In genomic region chr19:39518458-39518857, GRCh38 we compare ENCODE assay signal across 33 cellular contexts. TPM values are rescaled to one million over a fixed set of nuclear protein-coding genes. Genes with fewer than 3 reads are reported as not detected.
DNase-seq lines count a peak whose midpoint lies in the region; TF ChIP-seq lines count a peak whose summit lies in the region.
"Had no signal": no experiment of that assay in that cellular context is flagged by ENCODE, and none has a peak within 500 bp of the region (broad histone marks: within the 10 kb centered on the region; RNA-seq: fewer than 3 reads in every experiment).

No MANE protein-coding gene starts in this region.

- peak; percentile 71 for DNase-seq in H9
- no peak for DNase-seq in NT2/D1 (ENCODE audit: low read depth, low spot score)
- no peak for DNase-seq in trophoblast cell
- DNase-seq in NCI-H345 treated with DMSO at 0.1 percent for 48 hours (lab: John Stamatoyannopoulos, UW; ENCODE audit: unreplicated experiment): no peak
- no peak for DNase-seq in activated naive CD4-positive, alpha-beta T cell treated with anti-CD3 and anti-CD28 coated beads for 36 hours
- DNase-seq in osteoblast (ENCODE audit: insufficient read length, low spot score, missing footprints): no peak
- DNase-seq in EL: no peak
- DNase-seq: activated CD4-positive, alpha-beta T cell treated with anti-CD3 and anti-CD28 coated beads, Interleukin-2, amount 10 ng/mL, durations not matched to agents 24 days and 14 days; activated gamma-delta T cell treated with Interleukin-2 at 50 U/mL for 16 hours; activated T-cell treated with anti-CD3 and anti-CD28 coated beads, Interleukin-2, amount 50 U/mL, for 4 hours; CD4-positive, alpha-beta T cell; DMS 273 treated with DMSO at 0.1 percent for 48 hours; foreskin keratinocyte; GF-D8; heart right ventricle; NCI-H1092 treated with DMSO at 0.1 percent for 48 hours; NCI-H187; NCI-H2171 treated with DMSO at 0.1 percent for 48 hours; psoas muscle; SHP77; stimulated activated CD4-positive, alpha-beta T cell treated with anti-CD3 and anti-CD28 coated beads, Interleukin-15, amount 100 ng/mL, for 24 hours; stimulated activated naive CD4-positive, alpha-beta T cell had no signal

- CTCF ChIA-PET in activated naive CD4-positive, alpha-beta T cell treated with anti-CD3 and anti-CD28 coated beads for 36 hours (lab: Charles Lee): interaction anchor here (1.3 kb wide), 2 partner anchors 14 to 44 kb away, joined by 3 to 4 read pairs; partner anchors contain the start of gene EID2B

- peaks cover 4% of the 10 kb centered on the region for H3K79me1 ChIP-seq in H9 (ENCODE audit: insufficient read depth, low read depth, low read length, poor library complexity, severe bottlenecking)
- peaks cover 18% of the 10 kb centered on the region for H3K79me1 ChIP-seq in trophoblast cell (ENCODE audit: low read length)

- H3K18ac ChIP-seq in H9 (ENCODE audit: insufficient read length, low read depth, low read length) (no peak overlapping the region), trophoblast cell (ENCODE audit: low read length) (no peak overlapping the region)

- H3K27me3 Mint-ChIP-seq in H9 (ENCODE audit: low read depth): peaks cover 29% of the 10 kb centered on the region
- peaks cover 29% of the 10 kb centered on the region for H3K27me3 Mint-ChIP-seq in activated naive CD4-positive, alpha-beta T cell treated with anti-CD3 and anti-CD28 coated beads for 36 hours (ENCODE audit: low read depth)

- no peak overlapping the region for H4K12ac ChIP-seq in trophoblast cell (ENCODE audit: low read depth, low read length)

- H3K14ac ChIP-seq in H9 (ENCODE audit: insufficient read depth, low read length) (no peak overlapping the region), trophoblast cell (ENCODE audit: low read length) (peak overlapping the region; percentile 40)

- no peak overlapping the region for H2BK20ac ChIP-seq in H9 (ENCODE audit: low read depth, low read length, poor library complexity, severe bottlenecking)

- no peak overlapping the region for H3K23ac ChIP-seq in H9 (ENCODE audit: insufficient read length, low read depth, low read length)
- no peak overlapping the region for H3K23ac ChIP-seq in trophoblast cell (ENCODE audit: low read length)

- H3K27ac ChIP-seq in H9 (ENCODE audit: insufficient read length, low read depth, low read length) (no peak overlapping the region), trophoblast cell (ENCODE audit: low read depth, low read length) (peak overlapping the region; percentile 36), osteoblast (ENCODE audit: low read depth, low read length) (no peak overlapping the region)
- H3K27ac ChIP-seq: esophagus muscularis mucosa, foreskin keratinocyte, heart right ventricle, neutrophil, psoas muscle, VCaP had no signal

- no peaks in the 10 kb centered on the region for H3K27me3 ChIP-seq in H9 (ENCODE audit: insufficient read depth, low read length)
- H3K27me3 ChIP-seq in NT2/D1 (ENCODE audit: insufficient read depth, insufficient read length): peaks cover 23% of the 10 kb centered on the region
- H3K27me3 ChIP-seq in iPS-15b (ENCODE audit: control insufficient read depth, insufficient read depth, low read length): peaks cover 12% of the 10 kb centered on the region
- peaks cover 10% of the 10 kb centered on the region for H3K27me3 ChIP-seq in trophoblast cell (ENCODE audit: insufficient read depth, low read length)
- peaks cover 45% of the 10 kb centered on the region for H3K27me3 ChIP-seq in osteoblast (ENCODE audit: insufficient read depth, low read length)

- H4K20me1 ChIP-seq in H9 (ENCODE audit: control insufficient read depth, insufficient read depth, insufficient read length) (no peaks in the 10 kb centered on the region), osteoblast (ENCODE audit: insufficient read depth, low read length) (no peaks in the 10 kb centered on the region)

- H3K56ac ChIP-seq in H9 (ENCODE audit: insufficient read length, low read depth, low read length): no peak overlapping the region

- no peaks in the 10 kb centered on the region for H3K36me3 ChIP-seq in NT2/D1 (ENCODE audit: insufficient read depth, insufficient read length, low read length)
- peaks cover 3% of the 10 kb centered on the region for H3K36me3 ChIP-seq in iPS-15b (ENCODE audit: control insufficient read depth, insufficient read depth, low read length)
- no peaks in the 10 kb centered on the region for H3K36me3 ChIP-seq in trophoblast cell (ENCODE audit: control insufficient read depth in 1 of 2, insufficient read depth in 2 of 2, low read length in 2 of 2)
- H3K36me3 ChIP-seq in osteoblast (ENCODE audit: insufficient read depth, low read length): no peaks in the 10 kb centered on the region
- H3K36me3 ChIP-seq: esophagus muscularis mucosa, heart right ventricle, neutrophil had no signal

- H2BK5ac ChIP-seq in H9 (ENCODE audit: insufficient read length, low read length) (no peak overlapping the region), trophoblast cell (ENCODE audit: low read depth, low read length, poor library complexity) (no peak overlapping the region)

- TF ChIP-seq CTCF in H9 (conservative IDR thresholded peaks at IDR 0.05): no peak
- TF ChIP-seq CTCF in osteoblast (IDR thresholded peaks at IDR 0.05; ENCODE audit: extremely low read depth, low read depth, low read length): no peak

- H3K36me3 Mint-ChIP-seq in H9 (ENCODE audit: insufficient read depth in 1 of 3, low read depth in 3 of 3): peaks cover 12 to 20% (median 19%) of the 10 kb centered on the region in 3 experiments; a peak in 6 of 7 replicates
- peaks cover 2% of the 10 kb centered on the region for H3K36me3 Mint-ChIP-seq in activated naive CD4-positive, alpha-beta T cell treated with anti-CD3 and anti-CD28 coated beads for 36 hours (ENCODE audit: low read depth)

- peaks cover 26 to 27% of the 10 kb centered on the region in 2 experiments for H3K4me1 Mint-ChIP-seq in H9
- H3K4me1 Mint-ChIP-seq in activated naive CD4-positive, alpha-beta T cell treated with anti-CD3 and anti-CD28 coated beads for 36 hours (ENCODE audit: low read depth): peaks cover 19% of the 10 kb centered on the region

- H3K4ac ChIP-seq in H9 (ENCODE audit: low read depth, low read length): no peak overlapping the region
- H3K4ac ChIP-seq in trophoblast cell (ENCODE audit: low read depth, low read length): no peak overlapping the region

- no peaks in the 10 kb centered on the region for H3K9me3 ChIP-seq in H9 (ENCODE audit: control insufficient read depth, low read depth, low read length)
- H3K9me3 ChIP-seq in NT2/D1 (ENCODE audit: insufficient read depth, low read length): no peaks in the 10 kb centered on the region
- no peaks in the 10 kb centered on the region for H3K9me3 ChIP-seq in iPS-15b (ENCODE audit: control insufficient read depth, insufficient read depth, low read length)
- peaks cover 2% of the 10 kb centered on the region for H3K9me3 ChIP-seq in trophoblast cell (ENCODE audit: insufficient read depth, low read depth, low read length)
- H3K9me3 ChIP-seq in osteoblast (ENCODE audit: low read depth, low read length): no peaks in the 10 kb centered on the region
- H3K9me3 ChIP-seq: esophagus muscularis mucosa, heart right ventricle, neutrophil, psoas muscle had no signal

- H2BK12ac ChIP-seq in H9 (ENCODE audit: insufficient read length, low read depth, low read length) (no peak overlapping the region), trophoblast cell (ENCODE audit: low read length) (peak overlapping the region; percentile 27)

- H4K91ac ChIP-seq in H9 (ENCODE audit: insufficient read length, low read depth, low read length) (no peak overlapping the region), trophoblast cell (ENCODE audit: low read depth, low read length) (peak overlapping the region; percentile 59)

- H4K8ac ChIP-seq in H9 (replicated peaks; ENCODE audit: insufficient read length, low read depth, low read length) (no peak overlapping the region), trophoblast cell (ENCODE audit: low read depth, low read length) (peak overlapping the region; percentile 58)

- H3K9me3 Mint-ChIP-seq in H9: no peaks in the 10 kb centered on the region; a peak in 1 of 5 replicates
- no peaks in the 10 kb centered on the region for H3K9me3 Mint-ChIP-seq in activated naive CD4-positive, alpha-beta T cell treated with anti-CD3 and anti-CD28 coated beads for 36 hours
- H3K9me3 Mint-ChIP-seq: activated CD4-positive, alpha-beta T cell treated with anti-CD3 and anti-CD28 coated beads, Interleukin-2, amount 10 ng/mL, durations not matched to agents 24 days and 14 days; activated T-cell treated with anti-CD3 and anti-CD28 coated beads, Interleukin-2, amount 50 U/mL, for 4 hours; CD4-positive, alpha-beta T cell; central memory CD8-positive, alpha-beta T cell; dendritic cell treated with granulocyte-macrophage colony-stimulating factor and Interleukin-4, amounts not matched to agents 40 ng/mL and 50 ng/mL, for 4 days had no signal

- no peak overlapping the region for H2BK15ac ChIP-seq in H9 (ENCODE audit: low read depth, low read length)

- H2AK5ac ChIP-seq in H9 (ENCODE audit: insufficient read length, low read length): no peak overlapping the region
- H2AK5ac ChIP-seq in trophoblast cell (ENCODE audit: low read length): no peak overlapping the region

- H3K79me2 ChIP-seq in H9 (ENCODE audit: insufficient read depth, low read length) (no peaks in the 10 kb centered on the region; the same call in 1 of the 2 replicates), trophoblast cell (ENCODE audit: control insufficient read depth, insufficient read depth, low read length, poor library complexity) (peaks cover 11% of the 10 kb centered on the region), osteoblast (ENCODE audit: insufficient read depth, low read length) (no peaks in the 10 kb centered on the region)

- H3K4me3 ChIP-seq in NT2/D1 (ENCODE audit: insufficient read length, low read depth) (peak overlapping the region; percentile 23), iPS-15b (ENCODE audit: low read depth, low read length) (peak overlapping the region; percentile 8), trophoblast cell (ENCODE audit: low read depth, low read length) (no peak overlapping the region), osteoblast (ENCODE audit: insufficient read depth, low read length) (no peak overlapping the region)
- H3K4me3 ChIP-seq: esophagus muscularis mucosa, heart right ventricle, psoas muscle had no signal

- peaks cover 3% of the 10 kb centered on the region; the same call in 1 of the 2 replicates for H3K4me1 ChIP-seq in H9 (ENCODE audit: insufficient read depth, low read length)
- H3K4me1 ChIP-seq in NT2/D1 (ENCODE audit: insufficient read depth, insufficient read length): no peaks in the 10 kb centered on the region
- peaks cover 4% of the 10 kb centered on the region for H3K4me1 ChIP-seq in iPS-15b (ENCODE audit: control insufficient read depth, insufficient read depth, low read length)
- peaks cover 10 to 27% of the 10 kb centered on the region in 2 experiments for H3K4me1 ChIP-seq in trophoblast cell (ENCODE audit: control insufficient read depth in 1 of 2, insufficient read depth in 2 of 2, low read length in 2 of 2)
- no peaks in the 10 kb centered on the region for H3K4me1 ChIP-seq in osteoblast (ENCODE audit: insufficient read depth, low read length)
- H3K4me1 ChIP-seq: foreskin keratinocyte had no signal

- no peak overlapping the region for H3T11ph ChIP-seq in H9 (ENCODE audit: low read length)

- H3K4me2 ChIP-seq in H9 (ENCODE audit: insufficient read depth, insufficient read length, low read length) (peak overlapping the region; percentile 6), trophoblast cell (ENCODE audit: low read length) (peak overlapping the region; percentile 43), osteoblast (ENCODE audit: insufficient read depth, low read length) (no peak overlapping the region)

- no peak overlapping the region for H2BK120ac ChIP-seq in H9 (ENCODE audit: low read depth, low read length, poor library complexity, severe bottlenecking)
- no peak overlapping the region for H2BK120ac ChIP-seq in trophoblast cell (ENCODE audit: insufficient read depth, low read length, poor library complexity)

- peaks cover 10% of the 10 kb centered on the region for H3K23me2 ChIP-seq in H9 (ENCODE audit: insufficient read length, low read depth, low read length, poor library complexity, severe bottlenecking)

- peak overlapping the region; percentile 90 to 91 (median 91); a peak in 6 of 7 replicates for H3K27ac Mint-ChIP-seq in H9
- H3K27ac Mint-ChIP-seq in activated naive CD4-positive, alpha-beta T cell treated with anti-CD3 and anti-CD28 coated beads for 36 hours: no peak overlapping the region
- H3K27ac Mint-ChIP-seq: activated CD4-positive, alpha-beta T cell treated with anti-CD3 and anti-CD28 coated beads, Interleukin-2, amount 10 ng/mL, durations not matched to agents 24 days and 14 days; CD4-positive, alpha-beta T cell; dendritic cell treated with granulocyte-macrophage colony-stimulating factor and Interleukin-4, amounts not matched to agents 40 ng/mL and 50 ng/mL, for 4 days; memory B cell had no signal

- H2AFZ ChIP-seq in H9 (ENCODE audit: low read length): no peak overlapping the region
- no peak overlapping the region for H2AFZ ChIP-seq in trophoblast cell (ENCODE audit: insufficient read depth, low read length, poor library complexity)
- H2AFZ ChIP-seq in osteoblast (ENCODE audit: low read length): no peak overlapping the region

- intact Hi-C loops in activated naive CD4-positive, alpha-beta T cell treated with anti-CD3 and anti-CD28 coated beads for 36 hours (cut with micrococcal nuclease): no loop called here

- peak overlapping the region; percentile 55 to 66 for H3K4me3 Mint-ChIP-seq in H9
- H3K4me3 Mint-ChIP-seq in activated naive CD4-positive, alpha-beta T cell treated with anti-CD3 and anti-CD28 coated beads for 36 hours: no peak overlapping the region
- H3K4me3 Mint-ChIP-seq: activated CD4-positive, alpha-beta T cell treated with anti-CD3 and anti-CD28 coated beads, Interleukin-2, amount 10 ng/mL, durations not matched to agents 24 days and 14 days; activated T-cell treated with anti-CD3 and anti-CD28 coated beads, Interleukin-2, amount 50 U/mL, for 4 hours; CD4-positive, alpha-beta T cell; central memory CD8-positive, alpha-beta T cell; dendritic cell treated with granulocyte-macrophage colony-stimulating factor and Interleukin-4, amounts not matched to agents 40 ng/mL and 50 ng/mL, for 4 days; memory B cell had no signal

- no peak overlapping the region for H3K9ac ChIP-seq in H9 (ENCODE audit: extremely low read depth, insufficient read length, low read length)
- peak overlapping the region; percentile 61 for H3K9ac ChIP-seq in NT2/D1 (ENCODE audit: insufficient read length, low read depth)
- no peak overlapping the region for H3K9ac ChIP-seq in iPS-15b (ENCODE audit: low read depth, low read length)
- no peak overlapping the region for H3K9ac ChIP-seq in trophoblast cell (ENCODE audit: low read length)

- H4K5ac ChIP-seq in H9 (ENCODE audit: insufficient read length, low read depth, low read length): no peak overlapping the region

- WGBS in H9 (ENCODE audit: extremely low coverage, insufficient read length, low lambda C conversion rate): no CpG with 5 or more reads among the region's 5 CpGs
- no CpG with 5 or more reads among the region's 5 CpGs for WGBS in trophoblast cell (ENCODE audit: extremely low coverage, insufficient coverage, insufficient read length)

RNA-seq across cellular contexts. Expression of gene SELENOV, which starts 3.5 kb away (rescaled TPM):
- total RNA-seq in H9 (2021) (6.7 and 6.9 TPM in 2 replicates), osteoblast (not detected in 2 replicates)
- 4.4 and 5.0 TPM in 2 replicates for polyA plus RNA-seq in trophoblast cell (2013)
- not detected for total RNA-seq in activated naive CD4-positive, alpha-beta T cell treated with anti-CD3 and anti-CD28 coated beads for 36 hours
- total RNA-seq: activated CD4-positive, alpha-beta T cell treated with anti-CD3 and anti-CD28 coated beads, Interleukin-2, amount 10 ng/mL, durations not matched to agents 24 days and 14 days; activated CD8-positive, alpha-beta memory T cell treated with anti-CD3 and anti-CD28 coated beads for 36 hours; activated T-cell treated with anti-CD3 and anti-CD28 coated beads, Interleukin-2, amount 50 U/mL, for 4 hours; CD4-positive, alpha-beta T cell; esophagus muscularis mucosa; foreskin keratinocyte; heart right ventricle; left lobe of liver; psoas muscle had no signal
- polyA plus RNA-seq: adipose tissue, foreskin keratinocyte, heart right ventricle, psoas muscle, thymus had no signal

RNA-seq across cellular contexts. Expression of gene EID2B, which starts 14.2 kb away (rescaled TPM):
- total RNA-seq in H9 (2021) (2.1 and 2.2 TPM in 2 replicates), osteoblast (4.7 and 5.1 TPM in 2 replicates)
- polyA plus RNA-seq in trophoblast cell (2013): 0.85 and 0.93 TPM in 2 replicates
- 1 to 10 TPM; 5.7 to 6.2 TPM for total RNA-seq in activated naive CD4-positive, alpha-beta T cell treated with anti-CD3 and anti-CD28 coated beads for 36 hours

RNA-seq across cellular contexts. Expression of gene DLL3, which starts 19.7 kb away (rescaled TPM):
- total RNA-seq in H9 (2021) (2.4 and 2.5 TPM in 2 replicates), osteoblast (under 0.01 TPM in 1 of 2 replicates, not detected in the other)
- 0.33 and 0.40 TPM in 2 replicates for polyA plus RNA-seq in trophoblast cell (2013)
- under 1 TPM; 0.74 to 0.79 TPM for total RNA-seq in activated naive CD4-positive, alpha-beta T cell treated with anti-CD3 and anti-CD28 coated beads for 36 hours
- total RNA-seq: CD4-positive, alpha-beta T cell; esophagus muscularis mucosa; heart right ventricle; left lobe of liver had no signal
- polyA plus RNA-seq: adipose tissue, heart right ventricle had no signal

RNA-seq across cellular contexts. Expression of gene EID2, which starts 21.5 kb away (rescaled TPM):
- total RNA-seq in H9 (2021): 18.8 and 18.9 TPM in 2 replicates
- 12.8 and 13.5 TPM in 2 replicates for polyA plus RNA-seq in trophoblast cell (2013)
- 1 to 10 TPM; 7.7 to 9.1 TPM for total RNA-seq in activated naive CD4-positive, alpha-beta T cell treated with anti-CD3 and anti-CD28 coated beads for 36 hours
- 8.3 TPM in 2 replicates for total RNA-seq in osteoblast

RNA-seq across cellular contexts. Expression of gene TIMM50, which starts 37.8 kb away (rescaled TPM):
- 121 and 128 TPM in 2 replicates for total RNA-seq in H9 (2021)
- polyA plus RNA-seq in trophoblast cell (2013): 66.8 and 71.3 TPM in 2 replicates
- 100 to 1,000 TPM; 103 to 107 TPM for total RNA-seq in activated naive CD4-positive, alpha-beta T cell treated with anti-CD3 and anti-CD28 coated beads for 36 hours
- total RNA-seq in osteoblast: 29.8 and 36.9 TPM in 2 replicates

Comparison
In these comparisons a context has a peak if more than half of its experiments do, and no peak if none do; other contexts are left out.
1. H3K4me3 ChIP-seq: peak in NT2/D1 (single experiment) and iPS-15b (single experiment); none in trophoblast cell (single experiment) and osteoblast (single experiment).